In the genomic region with DNA sequence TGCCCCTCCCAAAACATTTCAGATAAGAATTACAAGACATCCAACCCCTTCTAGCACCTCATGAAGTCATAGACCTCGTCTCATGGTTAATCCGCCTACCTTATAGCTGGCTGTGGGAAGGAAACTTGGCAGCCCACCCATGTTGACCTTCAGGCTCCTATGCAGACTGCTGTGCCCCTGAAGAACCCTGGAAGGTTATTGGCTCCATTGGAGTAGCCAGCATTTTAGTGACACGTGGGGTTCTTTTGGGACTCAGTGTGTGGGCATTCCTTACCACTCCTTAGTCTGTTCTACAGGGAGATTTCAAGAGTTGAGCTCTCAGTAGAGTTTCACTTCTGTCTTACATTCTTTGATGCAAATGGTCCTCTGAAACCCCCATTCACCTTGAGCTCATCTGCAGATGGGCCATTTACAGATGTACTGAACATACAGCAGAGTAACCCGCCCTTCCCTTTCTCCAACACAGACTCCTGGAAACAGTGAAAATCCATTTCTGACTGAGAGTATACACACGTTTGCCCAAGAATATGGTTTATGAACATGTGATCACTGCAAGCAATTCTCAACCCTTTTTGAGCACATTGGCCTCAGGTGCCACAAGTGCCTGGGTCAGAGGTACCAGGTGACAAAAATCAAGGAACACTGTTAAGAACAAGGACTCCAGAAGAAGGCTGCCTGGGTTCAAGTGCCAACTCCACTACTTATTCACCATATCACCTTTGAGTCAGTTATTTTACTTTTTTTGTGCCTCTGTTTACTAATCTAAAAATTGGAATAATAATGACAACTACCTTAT, we compare ENCODE assay signal across 12 cellular contexts. TPM values are rescaled to one million over a fixed set of nuclear protein-coding genes. Genes with fewer than 3 reads are reported as not detected.
DNase-seq lines count a peak whose midpoint lies in the region; ATAC-seq, FAIRE-seq and TF ChIP-seq lines count a peak whose summit lies in the region.
"Had no signal": no experiment of that assay in that cellular context is flagged by ENCODE, and none has a peak within 500 bp of the region (broad histone marks: within the 10 kb centered on the region; RNA-seq: fewer than 3 reads in every experiment).

No MANE protein-coding gene starts in this region.

- H3K36me3 ChIP-seq in neural progenitor cell: no peaks in the 10 kb centered on the region

- H3K27me3 ChIP-seq in neural progenitor cell: no peaks in the 10 kb centered on the region

- H3K4me1 ChIP-seq in neural progenitor cell: peaks cover 15% of the 10 kb centered on the region

- H3K9ac ChIP-seq in neural progenitor cell: no peak overlapping the region

- no peak overlapping the region for H3K4me3 ChIP-seq in neural progenitor cell

- no peak overlapping the region for H2AFZ ChIP-seq in neural progenitor cell (replicated peaks)

- H3K4me2 ChIP-seq in neural progenitor cell: peak overlapping the region; percentile 7

- H3K27ac ChIP-seq in neural progenitor cell: no peak overlapping the region

- TF ChIP-seq CTCF in neural progenitor cell (IDR thresholded peaks at IDR 0.05): no peak
- TF ChIP-seq CTCF in D721Med (IDR thresholded peaks at IDR 0.05; ENCODE audit: insufficient read depth, missing control alignments): no peak

- peaks cover 19% of the 10 kb centered on the region for H3K4me1 Mint-ChIP-seq in neural progenitor cell

- H3K9me3 ChIP-seq in neural progenitor cell (ENCODE audit: low read depth): no peaks in the 10 kb centered on the region

- H3K9me3 Mint-ChIP-seq in neural progenitor cell: no peaks in the 10 kb centered on the region

- peaks cover 4% of the 10 kb centered on the region for H3K27me3 Mint-ChIP-seq in neural progenitor cell (ENCODE audit: insufficient read depth, low read depth)

- no peak for FAIRE-seq in D721Med (lab: Jason Lieb, UNC)

- H3K27ac Mint-ChIP-seq in neural progenitor cell: no peak overlapping the region
- H3K27ac Mint-ChIP-seq: activated naive CD8-positive, alpha-beta T cell had no signal

- peaks cover 10% of the 10 kb centered on the region for H3F3A ChIP-seq in neural progenitor cell (ENCODE audit: low read depth)

- no peak overlapping the region for H3K4me3 Mint-ChIP-seq in neural progenitor cell
- H3K4me3 Mint-ChIP-seq: activated naive CD8-positive, alpha-beta T cell had no signal

- H3K36me3 Mint-ChIP-seq in neural progenitor cell: no peaks in the 10 kb centered on the region
- H3K36me3 Mint-ChIP-seq: activated naive CD8-positive, alpha-beta T cell had no signal

- no peak for DNase-seq in neural progenitor cell (ENCODE audit: low spot score)
- DNase-seq in HT-29 (ENCODE audit: low spot score): no peak
- no peak for DNase-seq in activated CD4-positive, alpha-beta T cell treated with anti-CD3 and anti-CD28 coated beads for 1 hour
- DNase-seq in D721Med (ENCODE audit: insufficient read length, low spot score): no peak
- DNase-seq: activated CD4-positive, alpha-beta T cell treated with anti-CD3 and anti-CD28 coated beads for 4 hours; hippocampal formation; MV-4-11; RPMI8226 had no signal

- ATAC-seq in GM18907 (IDR thresholded peaks at IDR 0.05; ENCODE audit: unreplicated experiment) (peak; percentile 67), GM21737 (IDR thresholded peaks at IDR 0.05; ENCODE audit: unreplicated experiment) (peak; percentile 41), HG03521 (IDR thresholded peaks at IDR 0.05; ENCODE audit: unreplicated experiment) (peak; percentile 37)

- H4K20me1 ChIP-seq in neural progenitor cell (ENCODE audit: low read depth): no peaks in the 10 kb centered on the region

- no peaks in the 10 kb centered on the region for H3K79me2 ChIP-seq in neural progenitor cell (ENCODE audit: low read depth)

RNA-seq across cellular contexts. Expression of gene HECW1, which starts 54.0 kb away (rescaled TPM):
- total RNA-seq in neural progenitor cell (ENCODE audit: low replicate concordance): 0.11 and 0.28 TPM in 2 replicates
- not detected in 2 replicates for total RNA-seq in HT-29 (2014; rRNA removed; shearing (Covaris generic))
